ENCODE assay signal across 1 cellular context in genomic region chr11:84993386-84993785, GRCh38.
TF ChIP-seq lines count a peak whose summit lies in the region.

No MANE protein-coding gene starts in this region.

TF ChIP-seq in H1, 55 proteins besides CTCF, POLR2A, EP300 and RAD21 (continued from another document):
- TF ChIP-seq CHD7 (IDR thresholded peaks at IDR 0.05; ENCODE audit: insufficient replicate concordance, low read length) (no peak), GABPA (IDR thresholded peaks at IDR 0.05; ENCODE audit: borderline replicate concordance, insufficient read depth, low read length) (no peak), RXRA (IDR thresholded peaks at IDR 0.05; ENCODE audit: insufficient read depth, low read depth, low read length) (no peak), EZH2 (IDR thresholded peaks at IDR 0.05; ENCODE audit: low read depth, low read length, severe bottlenecking) (no peak), MAFK (IDR thresholded peaks at IDR 0.05; ENCODE audit: low read depth, low read length) (no peak), YY1 (IDR thresholded peaks at IDR 0.05; ENCODE audit: low read depth, low read length) (no peak)
